8 cellular contexts compared by ENCODE assay signal in the genomic region with DNA sequence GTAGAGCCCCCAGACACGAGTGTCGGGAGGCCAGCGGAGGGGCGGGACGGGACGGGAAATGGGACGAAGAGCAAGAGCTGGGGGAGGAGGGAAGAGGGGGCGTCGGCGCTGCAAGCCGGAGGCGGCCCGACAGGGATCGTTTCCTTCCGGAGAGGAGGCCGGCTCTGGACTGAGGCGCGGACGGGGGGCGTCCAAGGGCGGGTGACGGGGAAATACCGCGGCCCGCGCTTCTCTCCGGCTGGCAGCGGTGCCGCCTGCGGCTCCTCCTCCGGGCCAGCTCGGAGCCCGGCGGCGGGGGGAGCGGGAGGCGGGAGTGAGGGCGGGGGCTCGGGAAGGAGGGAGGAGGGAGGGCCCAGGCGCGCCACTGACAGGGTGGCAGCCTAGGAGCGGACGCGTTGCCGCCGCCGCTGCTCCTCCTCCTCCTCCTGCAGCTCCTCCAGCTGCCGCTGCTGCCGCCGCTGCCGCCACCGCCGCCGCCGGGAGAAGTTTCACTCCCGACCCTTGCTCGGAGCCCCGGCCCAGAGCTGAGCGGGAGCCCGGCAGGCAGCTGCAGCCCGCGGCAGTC. TPM values are rescaled to one million over a fixed set of nuclear protein-coding genes. Genes with fewer than 3 reads are reported as not detected.
A peak's percentile ranks its signal among the peaks of the same experiment; 100 is the strongest.
DNase-seq lines count a peak whose midpoint lies in the region; TF ChIP-seq lines count a peak whose summit lies in the region.

A gene (plus strand): TSS at position 364 of the 565 bp plus-strand sequence.

- H2AK5ac ChIP-seq in mesenchymal stem cell (ENCODE audit: low read length, severe bottlenecking), result no peak within 1 kb of the TSS

- H3K18ac ChIP-seq in mesenchymal stem cell (ENCODE audit: low read depth in 1 of 2, low read length in 2 of 2), result peak within 1 kb of the TSS; percentile 86 to 95

- H2BK120ac ChIP-seq in mesenchymal stem cell (ENCODE audit: low read depth, low read length), result peak within 1 kb of the TSS; percentile 95

- peak within 1 kb of the TSS; percentile 100 for H3K4me2 ChIP-seq in mesenchymal stem cell (ENCODE audit: low read length, poor library complexity, severe bottlenecking)

- H3K4ac ChIP-seq in mesenchymal stem cell (ENCODE audit: low read depth in 1 of 2, low read length in 2 of 2), result peak within 1 kb of the TSS; percentile 75 to 91

- H2BK15ac ChIP-seq in mesenchymal stem cell (ENCODE audit: low read depth, poor library complexity, severe bottlenecking), result peak within 1 kb of the TSS; percentile 88

- H3K79me1 ChIP-seq in mesenchymal stem cell (replicated peaks; ENCODE audit: low read length, poor library complexity, severe bottlenecking), result peaks cover 2% of the 10 kb centered on the region

- no peaks in the 10 kb centered on the region for H3K27me3 ChIP-seq in mesenchymal stem cell (ENCODE audit: control insufficient read depth in 1 of 2, insufficient read depth in 1 of 2, low read length in 2 of 2)

- H4K8ac ChIP-seq in mesenchymal stem cell (ENCODE audit: low read length), result peak within 1 kb of the TSS; percentile 99

- peak within 1 kb of the TSS; percentile 49 for H3K4me3 ChIP-seq in HFF-Myc (replicated peaks; ENCODE audit: low read depth, low read length)
- H3K4me3 ChIP-seq in mesenchymal stem cell (ENCODE audit: insufficient read depth in 1 of 2, low read depth in 1 of 2, low read length in 2 of 2), result peak within 1 kb of the TSS; percentile 71 to 78

- H3K14ac ChIP-seq in mesenchymal stem cell (ENCODE audit: low read length in 2 of 2), result peak within 1 kb of the TSS in 1 of 2 experiments; percentile 93

- peak within 1 kb of the TSS; percentile 52 to 84 for H2BK12ac ChIP-seq in mesenchymal stem cell (ENCODE audit: low read length in 2 of 2)

- TF ChIP-seq CTCF in HFF-Myc (IDR thresholded peaks at IDR 0.05; ENCODE audit: low read depth, low read length, missing control alignments), result no peak

- H2BK5ac ChIP-seq in mesenchymal stem cell (ENCODE audit: low read depth, low read length, poor library complexity, severe bottlenecking), result no peak within 1 kb of the TSS

- H3K27ac ChIP-seq in epithelial cell of prostate (no peak within 1 kb of the TSS), mesenchymal stem cell (ENCODE audit: low read length, poor library complexity, severe bottlenecking) (no peak within 1 kb of the TSS)

- H3K4me1 ChIP-seq in mesenchymal stem cell (ENCODE audit: control insufficient read depth, insufficient read depth, low read depth, low read length), result peaks cover 20% of the 10 kb centered on the region

- H3K23ac ChIP-seq in mesenchymal stem cell (ENCODE audit: low read length in 2 of 2), result peak within 1 kb of the TSS in 1 of 2 experiments; percentile 98

- H2AFZ ChIP-seq in mesenchymal stem cell (ENCODE audit: low read depth, low read length), result peak within 1 kb of the TSS; percentile 85

- H3K36me3 ChIP-seq in mesenchymal stem cell (ENCODE audit: control insufficient read depth in 1 of 2, insufficient read depth in 2 of 2, low read depth in 1 of 2, low read length in 2 of 2), result peaks cover 0 to 2% of the 10 kb centered on the region in 2 experiments

- H3K9me3 ChIP-seq in mesenchymal stem cell (ENCODE audit: control insufficient read depth, low read length), result no peaks in the 10 kb centered on the region

- H4K91ac ChIP-seq in mesenchymal stem cell (ENCODE audit: low read length), result peak within 1 kb of the TSS; percentile 94

- H3K9ac ChIP-seq in mesenchymal stem cell (ENCODE audit: low read length), result peak within 1 kb of the TSS; percentile 77

- DNase-seq in NCI-H2081 (lab: John Stamatoyannopoulos, UW) (peak; percentile 35 to 43), NCI-H2081 treated with DMSO at 0.1 percent for 48 hours (lab: John Stamatoyannopoulos, UW) (no peak), HFF-Myc (ENCODE audit: extremely low read depth, low read depth) (no peak), NCI-H1105 treated with DMSO at 0.1 percent for 48 hours (lab: John Stamatoyannopoulos, UW) (peak; percentile 35), epithelial cell of prostate (ENCODE audit: low read depth, low spot score) (peak; percentile 33), mesenchymal stem cell (peak; percentile 91)
- peak; percentile 61 for DNase-seq in activated CD4-positive, alpha-beta T cell treated with anti-CD3 and anti-CD28 coated beads for 48 hours
- peak; percentile 11 for DNase-seq in stimulated activated CD8-positive, alpha-beta memory T cell treated with anti-CD3 and anti-CD28 coated beads, Interleukin-4, amount 100 ng/mL, for 24 hours (ENCODE audit: low read depth)

- WGBS in mesenchymal stem cell, result 1% methylated on average over 37 of the region's 62 CpGs

RNA-seq across cellular contexts. Expression of the gene that starts here (rescaled TPM):
- 12.6 TPM for polyA plus RNA-seq in mesenchymal stem cell (2013, experiment 1 of 2)
- polyA plus RNA-seq in mesenchymal stem cell (2013, experiment 2 of 2), result 11.9 TPM

Comparison
In these comparisons a context has a peak if more than half of its experiments do, and no peak if none do; other contexts are left out.
1. DNase-seq: peak in NCI-H2081 (2 of 2), NCI-H1105 treated with DMSO at 0.1 percent for 48 hours (single experiment), activated CD4-positive, alpha-beta T cell treated with anti-CD3 and anti-CD28 coated beads for 48 hours (single experiment), epithelial cell of prostate (single experiment), mesenchymal stem cell (single experiment) and stimulated activated CD8-positive, alpha-beta memory T cell treated with anti-CD3 and anti-CD28 coated beads, Interleukin-4, amount 100 ng/mL, for 24 hours (single experiment); none in NCI-H2081 treated with DMSO at 0.1 percent for 48 hours (single experiment) and HFF-Myc (single experiment).